10 cellular contexts compared by ENCODE assay signal in the genomic region with DNA sequence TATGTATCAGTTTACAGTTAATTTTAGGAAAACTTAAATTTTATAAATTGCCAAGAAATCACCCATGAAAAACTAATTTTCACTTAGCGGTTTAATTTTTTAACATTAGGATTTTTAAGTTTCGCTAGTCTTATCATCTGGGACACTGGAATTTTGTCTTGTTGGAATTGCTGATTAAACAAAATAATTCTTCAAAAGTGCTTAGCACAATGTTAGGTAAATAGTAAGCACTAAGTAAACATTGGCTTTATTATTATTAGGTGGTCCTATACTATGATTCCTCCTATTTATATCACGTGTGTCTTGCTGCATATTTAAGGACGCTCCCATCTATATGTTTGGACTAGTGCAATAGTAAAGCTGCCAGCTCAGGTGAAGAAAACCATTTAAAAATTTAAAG. TPM values are rescaled to one million over a fixed set of nuclear protein-coding genes. Genes with fewer than 3 reads are reported as not detected.
DNase-seq lines count a peak whose midpoint lies in the region; ATAC-seq and TF ChIP-seq lines count a peak whose summit lies in the region.
"Had no signal": no experiment of that assay in that cellular context is flagged by ENCODE, and none has a peak within 500 bp of the region (broad histone marks: within the 10 kb centered on the region; RNA-seq: fewer than 3 reads in every experiment).

No MANE protein-coding gene starts in this region.

- H3K36me3 Mint-ChIP-seq in activated CD4-positive, alpha-beta T cell treated with anti-CD3 and anti-CD28 coated beads, Interleukin-2, amount 10 ng/mL, durations not matched to agents 7 days and 5 days (ENCODE audit: low read depth): peaks cover 2% of the 10 kb centered on the region
- H3K36me3 Mint-ChIP-seq in activated naive CD8-positive, alpha-beta T cell treated with anti-CD3 and anti-CD28 coated beads for 36 hours: peaks cover 4% of the 10 kb centered on the region

- 90 to 92% methylated on average over 4 of the region's 4 CpGs for WGBS in tibial nerve, 2 donors

- POLR2A ChIA-PET in activated CD4-positive, alpha-beta T cell treated with anti-CD3 and anti-CD28 coated beads, Interleukin-2, amount 10 ng/mL, durations not matched to agents 7 days and 5 days (lab: Charles Lee): no interaction called here

- H3K4me3 ChIP-seq in gastrocnemius medialis (no peak overlapping the region), tibial nerve (no peak overlapping the region)

- CTCF ChIA-PET in activated CD4-positive, alpha-beta T cell treated with anti-CD3 and anti-CD28 coated beads, Interleukin-2, amount 10 ng/mL, durations not matched to agents 7 days and 5 days (lab: Charles Lee): interaction anchor here (1.0 kb wide), 1 partner anchor 20 kb away, joined by 3 read pairs; no protein-coding TSS in a partner anchor

- no peak for DNase-seq in activated CD4-positive, alpha-beta T cell treated with anti-CD3 and anti-CD28 coated beads, Interleukin-2, amount 10 ng/mL, durations not matched to agents 7 days and 5 days
- DNase-seq in activated CD4-positive, alpha-beta T cell treated with anti-CD3 and anti-CD28 coated beads, Interleukin-2, amount 50 U/mL, for 1 hour: no peak
- DNase-seq in activated naive CD8-positive, alpha-beta T cell treated with anti-CD3 and anti-CD28 coated beads for 36 hours: no peak
- DNase-seq in gastrocnemius medialis (no peak), tibial nerve (ENCODE audit: low spot score in 2 of 2) (no peak), NCI-H2171 treated with DMSO at 0.1 percent for 48 hours (lab: John Stamatoyannopoulos, UW) (no peak)
- no peak for DNase-seq in stimulated activated CD8-positive, alpha-beta memory T cell treated with anti-CD3 and anti-CD28 coated beads, Interleukin-4, amount 100 ng/mL, for 48 hours
- DNase-seq: NCI-H1694 treated with DMSO at 0.1 percent for 48 hours had no signal

- peaks cover 2% of the 10 kb centered on the region for H3K9me3 Mint-ChIP-seq in activated CD4-positive, alpha-beta T cell treated with anti-CD3 and anti-CD28 coated beads, Interleukin-2, amount 10 ng/mL, durations not matched to agents 7 days and 5 days
- H3K9me3 Mint-ChIP-seq in activated naive CD8-positive, alpha-beta T cell treated with anti-CD3 and anti-CD28 coated beads for 36 hours: peaks cover 3% of the 10 kb centered on the region

- peak overlapping the region; percentile 68 for H3K27ac Mint-ChIP-seq in activated CD4-positive, alpha-beta T cell treated with anti-CD3 and anti-CD28 coated beads, Interleukin-2, amount 10 ng/mL, durations not matched to agents 7 days and 5 days
- peak overlapping the region; percentile 73 for H3K27ac Mint-ChIP-seq in activated naive CD8-positive, alpha-beta T cell treated with anti-CD3 and anti-CD28 coated beads for 36 hours

- H3K9me3 ChIP-seq in gastrocnemius medialis (no peaks in the 10 kb centered on the region), tibial nerve (no peaks in the 10 kb centered on the region)

- H3K36me3 ChIP-seq in gastrocnemius medialis (no peaks in the 10 kb centered on the region), tibial nerve (no peaks in the 10 kb centered on the region)

- no peak for TF ChIP-seq POLR2A in gastrocnemius medialis (IDR thresholded peaks at IDR 0.05)
- no peak for TF ChIP-seq POLR2A in tibial nerve (IDR thresholded peaks at IDR 0.05)

- H3K4me3 Mint-ChIP-seq in activated CD4-positive, alpha-beta T cell treated with anti-CD3 and anti-CD28 coated beads, Interleukin-2, amount 10 ng/mL, durations not matched to agents 7 days and 5 days: no peak overlapping the region
- H3K4me3 Mint-ChIP-seq in activated naive CD8-positive, alpha-beta T cell treated with anti-CD3 and anti-CD28 coated beads for 36 hours: no peak overlapping the region

- TF ChIP-seq CTCF in gastrocnemius medialis (IDR thresholded peaks at IDR 0.05 in 4 of 5, conservative IDR thresholded peaks at IDR 0.05 in 1 of 5): no peak
- TF ChIP-seq CTCF in tibial nerve (IDR thresholded peaks at IDR 0.05): no peak

- no peak for TF ChIP-seq EP300 in tibial nerve (IDR thresholded peaks at IDR 0.05)

- peaks cover 23% of the 10 kb centered on the region for H3K4me1 Mint-ChIP-seq in activated CD4-positive, alpha-beta T cell treated with anti-CD3 and anti-CD28 coated beads, Interleukin-2, amount 10 ng/mL, durations not matched to agents 7 days and 5 days
- peaks cover 25% of the 10 kb centered on the region for H3K4me1 Mint-ChIP-seq in activated naive CD8-positive, alpha-beta T cell treated with anti-CD3 and anti-CD28 coated beads for 36 hours

- peak overlapping the region; percentile 53 to 72 (median 70) for H3K27ac ChIP-seq in gastrocnemius medialis
- H3K27ac ChIP-seq in tibial nerve: peak overlapping the region in 1 of 4 donors; percentile 67
- H3K27ac ChIP-seq: RWPE1 had no signal

- H3K27me3 ChIP-seq in gastrocnemius medialis (no peaks in the 10 kb centered on the region), tibial nerve (no peaks in the 10 kb centered on the region)

- intact Hi-C loops in gastrocnemius medialis (cut with DNase I; ENCODE audit: low total_unique reads): no loop called here

- peak; percentile 5 for ATAC-seq in HG02884 (IDR thresholded peaks at IDR 0.05; ENCODE audit: unreplicated experiment)
- no peak for ATAC-seq in gastrocnemius medialis

- H3K4me1 ChIP-seq in gastrocnemius medialis: peaks cover 5 to 14% of the 10 kb centered on the region in 2 donors
- peaks cover 0 to 9% (median 0%) of the 10 kb centered on the region in 4 donors for H3K4me1 ChIP-seq in tibial nerve

- H3K27me3 Mint-ChIP-seq in activated CD4-positive, alpha-beta T cell treated with anti-CD3 and anti-CD28 coated beads, Interleukin-2, amount 10 ng/mL, durations not matched to agents 7 days and 5 days: peaks cover 7% of the 10 kb centered on the region
- H3K27me3 Mint-ChIP-seq in activated naive CD8-positive, alpha-beta T cell treated with anti-CD3 and anti-CD28 coated beads for 36 hours: no peaks in the 10 kb centered on the region

- in situ Hi-C loops in gastrocnemius medialis (cut with MboI; ENCODE audit: low sequenced_read_pairs in 4 of 4): no loop called here

RNA-seq across cellular contexts. Expression of a gene that starts 54.6 kb away (rescaled TPM):
- total RNA-seq in activated CD4-positive, alpha-beta T cell treated with anti-CD3 and anti-CD28 coated beads, Interleukin-2, amount 10 ng/mL, durations not matched to agents 7 days and 5 days: 1 to 10 TPM; 8.1 to 8.7 TPM
- 1 to 10 TPM; 6.4 to 6.7 TPM for total RNA-seq in activated naive CD8-positive, alpha-beta T cell treated with anti-CD3 and anti-CD28 coated beads for 36 hours
- total RNA-seq in gastrocnemius medialis (10 to 100 TPM; 23.0 to 52.1 (median 31.8) TPM), tibial nerve (100 to 1,000 TPM in 1 of 4 donors, 10 to 100 TPM in 3; 54.4 to 102 (median 60.2) TPM)
